11 cellular contexts compared by ENCODE assay signal in genomic region chr1:242839101-242839500, GRCh38.
"Had no signal": no experiment of that assay in that cellular context is flagged by ENCODE, and none has a peak within 500 bp of the region (broad histone marks: within the 10 kb centered on the region; RNA-seq: fewer than 3 reads in every experiment).

No MANE protein-coding gene starts in this region.

- H3K27ac ChIP-seq: GM23248 had no signal

- ATAC-seq: GM23338, HCT116 had no signal

- H3K4me1 ChIP-seq: HAP-1 had no signal

- H2AFZ ChIP-seq: GM23248, GM23338 had no signal

- DNase-seq: GM23248, GOT3, H7, H9, HCEC 1CT, HFFc6 had no signal

- FAIRE-seq: H1, H54 had no signal

- H3K36me3 ChIP-seq: HAP-1 had no signal

- H3K4me3 ChIP-seq: GM23248, GM23338, HAP-1 had no signal

- H3K4me2 ChIP-seq: GM23338 had no signal

- H3K9ac ChIP-seq: GM23248 had no signal

- H3K9me3 ChIP-seq: HAP-1 had no signal
